ENCODE assay signal across 19 cellular contexts in the genomic region with DNA sequence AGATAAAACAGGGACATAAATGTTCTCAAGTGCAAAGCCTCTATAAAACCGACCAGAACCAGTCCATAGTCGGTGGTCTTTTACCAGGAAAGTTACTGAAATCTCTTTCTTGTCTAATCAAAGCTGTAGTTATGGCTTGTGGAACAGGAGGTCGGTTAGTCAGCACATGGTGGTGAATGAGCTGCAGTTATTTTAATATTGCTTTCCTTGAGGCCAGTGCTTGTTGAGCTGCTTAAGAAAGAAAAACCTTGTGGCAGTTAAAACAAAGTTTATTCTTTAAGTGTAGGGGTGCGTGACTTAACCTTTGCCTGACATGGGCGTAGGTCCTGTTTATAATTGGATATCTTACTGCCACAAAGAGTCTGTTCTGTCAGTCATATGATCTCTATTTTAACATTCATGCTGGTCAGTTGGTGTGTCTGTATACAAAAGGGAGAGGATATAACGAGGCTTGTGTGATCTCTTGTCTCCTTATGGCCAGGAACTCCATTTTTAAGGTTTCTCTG. TPM values are rescaled to one million over a fixed set of nuclear protein-coding genes. Genes with fewer than 3 reads are reported as not detected.
DNase-seq lines count a peak whose midpoint lies in the region; ATAC-seq and TF ChIP-seq lines count a peak whose summit lies in the region.
"Had no signal": no experiment of that assay in that cellular context is flagged by ENCODE, and none has a peak within 500 bp of the region (broad histone marks: within the 10 kb centered on the region; RNA-seq: fewer than 3 reads in every experiment).

No MANE protein-coding gene starts in this region.

- no peak overlapping the region for H3K4me3 ChIP-seq in colonic mucosa
- no peak overlapping the region for H3K4me3 ChIP-seq in mucosa of descending colon
- no peak overlapping the region for H3K4me3 ChIP-seq in tibial nerve
- H3K4me3 ChIP-seq: A549, SJCRH30 had no signal

- H3K27me3 ChIP-seq in colonic mucosa = no peaks in the 10 kb centered on the region
- no peaks in the 10 kb centered on the region for H3K27me3 ChIP-seq in tibial nerve
- H3K27me3 ChIP-seq: BE2C, SJCRH30 had no signal

- H3K27me3 Mint-ChIP-seq in effector memory CD8-positive, alpha-beta T cell = no peaks in the 10 kb centered on the region

- 46 to 58% methylated on average over 6 of the region's 6 CpGs for WGBS in tibial nerve, 2 donors

- DNase-seq in NCI-H526 treated with DMSO at 0.1 percent for 48 hours (lab: John Stamatoyannopoulos, UW) (peak; percentile 63), colonic mucosa (no peak), mucosa of descending colon (peak in 1 of 3 donors; percentile 36), tibial nerve (ENCODE audit: low spot score in 2 of 2) (no peak)
- DNase-seq in effector memory CD8-positive, alpha-beta T cell = no peak
- DNase-seq: BE2C, COR-L47, DMS153, KBM-7, MM.1S, NCI-H1048, NCI-H1417 treated with DMSO at 0.1 percent for 48 hours, NCI-H187 treated with DMSO at 0.1 percent for 48 hours, NCI-H2107, SJCRH30 had no signal

- TF ChIP-seq CTCF in colonic mucosa (IDR thresholded peaks at IDR 0.05) (no peak), mucosa of descending colon (IDR thresholded peaks at IDR 0.05) (no peak), tibial nerve (IDR thresholded peaks at IDR 0.05) (no peak)

- no peak for TF ChIP-seq EP300 in tibial nerve (IDR thresholded peaks at IDR 0.05)

- no peaks in the 10 kb centered on the region for H3K9me3 Mint-ChIP-seq in effector memory CD8-positive, alpha-beta T cell

- no peak for TF ChIP-seq POLR2A in tibial nerve (IDR thresholded peaks at IDR 0.05)

- H3K9me3 ChIP-seq in colonic mucosa (no peaks in the 10 kb centered on the region), mucosa of descending colon (peaks cover 9% of the 10 kb centered on the region), tibial nerve (peaks cover 0 to 12% (median 0%) of the 10 kb centered on the region in 4 donors)
- H3K9me3 ChIP-seq: BE2C, SJCRH30 had no signal

- no peaks in the 10 kb centered on the region for H3K36me3 Mint-ChIP-seq in effector memory CD8-positive, alpha-beta T cell (ENCODE audit: insufficient read depth)

- H3K4me1 ChIP-seq in colonic mucosa (no peaks in the 10 kb centered on the region), mucosa of descending colon (ENCODE audit: low read depth) (peaks cover 24% of the 10 kb centered on the region), tibial nerve (peaks cover 0 to 4% (median 0%) of the 10 kb centered on the region in 4 donors)
- H3K4me1 ChIP-seq: A549, BE2C had no signal

- H3K9ac ChIP-seq in colonic mucosa (ENCODE audit: low read depth in 2 of 2, low read length in 2 of 2) = no peak overlapping the region

- peak; percentile 74 for ATAC-seq in mucosa of descending colon
- ATAC-seq in effector memory CD8-positive, alpha-beta T cell (replicated peaks) = no peak
- no peak for ATAC-seq in GM18498 (IDR thresholded peaks at IDR 0.05; ENCODE audit: unreplicated experiment)
- no peak for ATAC-seq in GM19035 (IDR thresholded peaks at IDR 0.05; ENCODE audit: unreplicated experiment)
- ATAC-seq: A549, Panc1 had no signal

- H3K27ac ChIP-seq in colonic mucosa (peak overlapping the region; percentile 35), tibial nerve (no peak overlapping the region)
- H3K27ac ChIP-seq: A549, SJCRH30 had no signal

- intact Hi-C loops in colonic mucosa (cut with DNase I) = no loop called here
- intact Hi-C loops in mucosa of descending colon (cut with DNase I, micrococcal nuclease) = no loop called here

- H3K27ac Mint-ChIP-seq in effector memory CD8-positive, alpha-beta T cell = peak overlapping the region in 1 of 2 donors; percentile 26

- H3K4me1 Mint-ChIP-seq in effector memory CD8-positive, alpha-beta T cell (ENCODE audit: low read depth in 2 of 2) = peaks cover 15 to 16% of the 10 kb centered on the region in 2 donors

- H3K36me3 ChIP-seq in colonic mucosa = no peaks in the 10 kb centered on the region
- no peaks in the 10 kb centered on the region for H3K36me3 ChIP-seq in mucosa of descending colon (ENCODE audit: low read depth)
- no peaks in the 10 kb centered on the region for H3K36me3 ChIP-seq in tibial nerve
- H3K36me3 ChIP-seq: BE2C, SJCRH30 had no signal

- H3K4me3 Mint-ChIP-seq in effector memory CD8-positive, alpha-beta T cell = no peak overlapping the region

RNA-seq across cellular contexts. Expression of gene CNTF, which starts 19.7 kb away (rescaled TPM):
- total RNA-seq in colonic mucosa = 1 to 10 TPM; 1.8 to 2.1 TPM
- 1 to 10 TPM; 2.0 to 2.6 (median 2.5) TPM for total RNA-seq in mucosa of descending colon
- total RNA-seq in tibial nerve = 100 to 1,000 TPM in 3 of 4 donors, 10 to 100 TPM in 1; 53.7 to 342 (median 305) TPM

Comparison
In these comparisons a context has a peak if more than half of its experiments do, and no peak if none do; other contexts are left out.
1. RNA of gene CNTF, which starts 19.7 kb away (total RNA-seq): 53.7 to 342 TPM in tibial nerve; 2.0 to 2.6 TPM in mucosa of descending colon and 1.8 to 2.1 TPM in colonic mucosa; every median in the first group is over 10 times any median in the second.